Comparison of ENCODE assay signal across 9 cellular contexts in genomic region chr11:123640677-123641494, GRCh38. TPM values are rescaled to one million over a fixed set of nuclear protein-coding genes. Genes with fewer than 3 reads are reported as not detected.
DNase-seq lines count a peak whose midpoint lies in the region; ATAC-seq and TF ChIP-seq lines count a peak whose summit lies in the region.
"Had no signal": no experiment of that assay in that cellular context is flagged by ENCODE, and none has a peak within 500 bp of the region (broad histone marks: within the 10 kb centered on the region; RNA-seq: fewer than 3 reads in every experiment).

No MANE protein-coding gene starts in this region.

- ATAC-seq in GM21360 (IDR thresholded peaks at IDR 0.05; ENCODE audit: unreplicated experiment), result peak; percentile 85
- peak; percentile 40 to 78 (median 56) for ATAC-seq in T-cell (replicated peaks in 1 of 4)
- ATAC-seq in HG03521 (IDR thresholded peaks at IDR 0.05; ENCODE audit: unreplicated experiment), result no peak

- POLR2A ChIA-PET in Caco-2 (lab: Charles Lee) (no interaction called here), T-cell (lab: Charles Lee) (no interaction called here)

- H3K27ac Mint-ChIP-seq in Caco-2 (ENCODE audit: unreplicated experiment) (no peak overlapping the region), T-cell (no peak overlapping the region)

- peak; percentile 95 to 98 for TF ChIP-seq CTCF in Caco-2 (IDR thresholded peaks at IDR 0.05; ENCODE audit: insufficient read depth in 1 of 2, low read depth in 1 of 2, low read length in 1 of 2, severe bottlenecking in 1 of 2, unreplicated experiment in 1 of 2)
- peak; percentile 86 for TF ChIP-seq CTCF in astrocyte of the spinal cord (IDR thresholded peaks at IDR 0.05; ENCODE audit: low read depth, low read length)

- H3K4me1 Mint-ChIP-seq in Caco-2 (ENCODE audit: low read depth, unreplicated experiment) (no peaks in the 10 kb centered on the region), T-cell (peaks cover 0 to 2% (median 0%) of the 10 kb centered on the region in 3 donors)

- H3K9me3 Mint-ChIP-seq in Caco-2 (ENCODE audit: unreplicated experiment) (no peaks in the 10 kb centered on the region), T-cell (no peaks in the 10 kb centered on the region)

- H3K4me3 ChIP-seq in Caco-2 (ENCODE audit: low read depth, low read length), result no peak overlapping the region
- no peak overlapping the region for H3K4me3 ChIP-seq in astrocyte of the spinal cord (ENCODE audit: low read depth, low read length)
- H3K4me3 ChIP-seq: SJSA1 had no signal

- H3K4me1 ChIP-seq in Caco-2, result no peaks in the 10 kb centered on the region
- H3K4me1 ChIP-seq: SJSA1 had no signal

- H3K36me3 Mint-ChIP-seq in Caco-2 (ENCODE audit: insufficient read depth, unreplicated experiment) (no peaks in the 10 kb centered on the region), T-cell (no peaks in the 10 kb centered on the region)

- H3K36me3 ChIP-seq in Caco-2 (ENCODE audit: control insufficient read depth, insufficient read depth, low read length), result no peaks in the 10 kb centered on the region
- H3K36me3 ChIP-seq: SJSA1 had no signal

- intact Hi-C loops in Caco-2 (cut with micrococcal nuclease; ENCODE audit: unreplicated experiment), result loop anchor here (1.0 kb wide), 3 partner anchors 61 to 70 kb away; no protein-coding TSS in a partner anchor

- DNase-seq in Caco-2 (peak; percentile 62 to 69), KBM-7 (peak; percentile 73), T-cell (peak in 33 of 34 experiments; percentile 2 to 59 (median 45)), astrocyte of the spinal cord (ENCODE audit: low read depth, low spot score) (peak; percentile 25), islet precursor cell (peak; percentile 77)
- peak; percentile 20 to 44 for DNase-seq in stimulated activated CD4-positive, alpha-beta T cell treated with anti-CD3 and anti-CD28 coated beads, Interleukin-4, amount 100 ng/mL, for 48 hours (ENCODE audit: low read depth in 2 of 2)

- peaks cover 2% of the 10 kb centered on the region; the same call in 1 of the 2 replicates for H3K27me3 ChIP-seq in Caco-2 (replicated peaks; ENCODE audit: control insufficient read depth, insufficient read depth, low read length)

- BruUV-seq in Caco-2 (replicated peaks; lab: Mats Ljungman, UMichigan), result no TSS peak

- in situ Hi-C loops in KBM-7 (cut with MboI; ENCODE audit: low pct_unique_long_range_greater_than_20kb, low sequenced_read_pairs), result no loop called here
- in situ Hi-C loops in astrocyte of the spinal cord (cut with HindIII; ENCODE audit: low sequenced_read_pairs), result no loop called here

- CTCF ChIA-PET in Caco-2 (lab: Charles Lee), result interaction anchor here (0.5 to 2.2 kb wide), 10 partner anchors 9 to 487 kb away, joined by 3 to 22 read pairs (median 6); no protein-coding TSS in a partner anchor
- CTCF ChIA-PET in T-cell (lab: Charles Lee), result interaction anchor here (0.7 to 6.4 kb wide), 6 partner anchors 32 to 70 kb away, joined by 3 to 66 read pairs (median 12); no protein-coding TSS in a partner anchor

- H3K27me3 Mint-ChIP-seq in Caco-2 (ENCODE audit: insufficient read depth, unreplicated experiment), result peaks cover 37% of the 10 kb centered on the region
- peaks cover 18 to 32% of the 10 kb centered on the region in 2 donors for H3K27me3 Mint-ChIP-seq in T-cell

- H3K9me3 ChIP-seq in Caco-2, result no peaks in the 10 kb centered on the region; the same call in 1 of the 2 replicates
- H3K9me3 ChIP-seq: SJSA1 had no signal

- H3K4me3 Mint-ChIP-seq in Caco-2 (ENCODE audit: unreplicated experiment) (no peak overlapping the region), T-cell (no peak overlapping the region)

RNA-seq across cellular contexts. Expression of gene SCN3B, which starts 13.5 kb away (rescaled TPM):
- 0.77 and 0.82 TPM in 2 replicates for total RNA-seq in Caco-2 (2022)
- not detected for total RNA-seq in T-cell

Comparison
In these comparisons a context has a peak if more than half of its experiments do, and no peak if none do; other contexts are left out.
1. DNase-seq: peak in every context shown above with its lines; median percentile 77 in islet precursor cell; 73 in KBM-7; 66 in Caco-2; 45 in T-cell; 32 in stimulated activated CD4-positive, alpha-beta T cell treated with anti-CD3 and anti-CD28 coated beads, Interleukin-4, amount 100 ng/mL, for 48 hours; 25 in astrocyte of the spinal cord.